In the genomic region with DNA sequence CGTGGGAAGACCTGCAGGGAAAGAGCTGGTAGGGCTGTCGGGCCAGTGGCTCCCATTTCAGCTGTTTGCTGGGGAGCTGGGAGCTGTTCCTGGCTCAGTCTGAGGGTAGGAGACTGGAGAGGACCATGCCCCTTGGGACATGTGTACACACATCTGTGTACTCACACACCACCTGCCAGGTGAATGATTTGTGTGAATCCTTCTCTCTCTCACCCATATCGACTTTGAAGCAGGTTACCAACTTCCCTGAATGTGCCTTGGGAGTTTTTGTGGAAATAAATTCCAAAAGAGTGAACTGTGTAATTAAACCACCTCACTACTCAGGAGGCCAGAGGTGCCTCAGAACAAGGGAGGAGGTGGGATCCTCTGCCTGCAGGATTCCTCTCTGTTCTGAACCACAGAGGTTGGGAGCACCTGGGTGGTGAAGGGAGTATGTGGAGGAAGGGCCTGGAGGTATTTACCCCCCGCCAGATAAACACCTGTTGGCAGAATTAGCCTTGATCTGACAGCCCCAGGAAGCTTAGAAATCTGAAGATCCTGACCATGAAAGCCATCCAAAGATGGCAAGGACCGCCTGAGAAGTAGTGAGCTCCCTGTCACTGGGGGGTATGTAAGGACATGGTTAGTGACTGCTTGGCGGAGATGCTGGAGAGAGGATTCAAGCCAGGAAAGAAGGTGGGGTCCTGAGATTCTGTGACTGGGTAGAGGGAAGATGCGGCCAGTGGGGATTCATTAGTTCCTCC, we compare ENCODE assay signal across 1 cellular context.
TF ChIP-seq lines count a peak whose summit lies in the region.

No MANE protein-coding gene starts in this region.

TF ChIP-seq in HepG2, 621 proteins besides CTCF, POLR2A, EP300 and RAD21 (continued from another document):
- TF ChIP-seq, protein P1, sequence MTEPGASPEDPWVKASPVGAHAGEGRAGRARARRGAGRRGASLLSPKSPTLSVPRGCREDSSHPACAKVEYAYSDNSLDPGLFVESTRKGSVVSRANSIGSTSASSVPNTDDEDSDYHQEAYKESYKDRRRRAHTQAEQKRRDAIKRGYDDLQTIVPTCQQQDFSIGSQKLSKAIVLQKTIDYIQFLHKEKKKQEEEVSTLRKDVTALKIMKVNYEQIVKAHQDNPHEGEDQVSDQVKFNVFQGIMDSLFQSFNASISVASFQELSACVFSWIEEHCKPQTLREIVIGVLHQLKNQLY (CRISPR knock-in tag; IDR thresholded peaks at IDR 0.05), result 0 out of 2 replicates have a peak, but pooled peaks have one; percentile 24
- peak; percentile 54 for TF ChIP-seq ZEB1 (IDR thresholded peaks at IDR 0.05; ENCODE audit: insufficient replicate concordance, low read depth)
- TF ChIP-seq MEIS2 (CRISPR knock-in tag; IDR thresholded peaks at IDR 0.05), result 0 out of 2 replicates have a peak, but pooled peaks have one; percentile 46
- TF ChIP-seq GATAD2A (CRISPR knock-in tag; IDR thresholded peaks at IDR 0.05), result 0 out of 2 replicates have a peak, but pooled peaks have one; percentile 32
- peak; percentile 73 for TF ChIP-seq ZMYM3 (CRISPR knock-in tag; IDR thresholded peaks at IDR 0.05)
